ENCODE assay signal across 1 cellular context in genomic region chr1:44154049-44154448, GRCh38.
TF ChIP-seq lines count a peak whose summit lies in the region.

No MANE protein-coding gene starts in this region.

TF ChIP-seq in HEK293, 187 proteins besides CTCF, POLR2A, EP300 and RAD21 (continued from another document):
- TF ChIP-seq, protein P1, sequence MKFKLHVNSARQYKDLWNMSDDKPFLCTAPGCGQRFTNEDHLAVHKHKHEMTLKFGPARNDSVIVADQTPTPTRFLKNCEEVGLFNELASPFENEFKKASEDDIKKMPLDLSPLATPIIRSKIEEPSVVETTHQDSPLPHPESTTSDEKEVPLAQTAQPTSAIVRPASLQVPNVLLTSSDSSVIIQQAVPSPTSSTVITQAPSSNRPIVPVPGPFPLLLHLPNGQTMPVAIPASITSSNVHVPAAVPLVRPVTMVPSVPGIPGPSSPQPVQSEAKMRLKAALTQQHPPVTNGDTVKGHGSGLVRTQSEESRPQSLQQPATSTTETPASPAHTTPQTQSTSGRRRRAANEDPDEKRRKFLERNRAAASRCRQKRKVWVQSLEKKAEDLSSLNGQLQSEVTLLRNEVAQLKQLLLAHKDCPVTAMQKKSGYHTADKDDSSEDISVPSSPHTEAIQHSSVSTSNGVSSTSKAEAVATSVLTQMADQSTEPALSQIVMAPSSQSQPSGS (tag by site-specific recombination; IDR thresholded peaks at IDR 0.05; ENCODE audit: low read depth) = peak; percentile 55; the same call in 1 of the 2 replicates
- TF ChIP-seq SP7 (tag by site-specific recombination; IDR thresholded peaks at IDR 0.05) (peak; percentile 69), KLF16 (tag by site-specific recombination; IDR thresholded peaks at IDR 0.05) (0 out of 2 replicates have a peak, but pooled peaks have one; percentile 27), MZF1 (tag by site-specific recombination; IDR thresholded peaks at IDR 0.05; ENCODE audit: borderline replicate concordance) (no peak), ZNF274 (IDR thresholded peaks at IDR 0.05; ENCODE audit: low read length) (no peak), ZNF274 (tag by site-specific recombination; IDR thresholded peaks at IDR 0.05; ENCODE audit: borderline replicate concordance) (no peak), ZNF155 (tag by site-specific recombination; IDR thresholded peaks at IDR 0.05) (no peak), KLF9 (tag by site-specific recombination; IDR thresholded peaks at IDR 0.05; ENCODE audit: low read depth) (0 out of 2 replicates have a peak, but pooled peaks have one; percentile 34), ZNF132 (tag by site-specific recombination; IDR thresholded peaks at IDR 0.05; ENCODE audit: borderline replicate concordance) (no peak), SP3 (tag by site-specific recombination; IDR thresholded peaks at IDR 0.05) (no peak), ZNF571 (tag by site-specific recombination; IDR thresholded peaks at IDR 0.05) (no peak), ZNF112 (tag by site-specific recombination; IDR thresholded peaks at IDR 0.05) (no peak), HOXC10 (CRISPR knock-in tag; IDR thresholded peaks at IDR 0.05) (no peak), GLI2 (tag by site-specific recombination; IDR thresholded peaks at IDR 0.05; ENCODE audit: borderline replicate concordance, low read depth) (no peak), KLF1 (tag by site-specific recombination; IDR thresholded peaks at IDR 0.05) (0 out of 2 replicates have a peak, but pooled peaks have one; percentile 17), OVOL3 (tag by site-specific recombination; IDR thresholded peaks at IDR 0.05) (no peak), ZNF621 (tag by site-specific recombination; IDR thresholded peaks at IDR 0.05) (no peak), ZNF580 (tag by site-specific recombination; IDR thresholded peaks at IDR 0.05) (no peak), BCL11A (tag by site-specific recombination; IDR thresholded peaks at IDR 0.05; ENCODE audit: low read depth) (no peak), ZNF660 (tag by site-specific recombination; IDR thresholded peaks at IDR 0.05) (no peak), KLF10 (tag by site-specific recombination; IDR thresholded peaks at IDR 0.05) (peak; percentile 49; the same call in 1 of the 2 replicates), ZBTB21 (tag by site-specific recombination; IDR thresholded peaks at IDR 0.05) (no peak), ZNF221 (tag by site-specific recombination; IDR thresholded peaks at IDR 0.05; ENCODE audit: borderline replicate concordance) (no peak), ZNF514 (tag by site-specific recombination; IDR thresholded peaks at IDR 0.05) (no peak), BCL11B (tag by site-specific recombination; IDR thresholded peaks at IDR 0.05; ENCODE audit: low read depth) (no peak)
- TF ChIP-seq, protein P2, sequence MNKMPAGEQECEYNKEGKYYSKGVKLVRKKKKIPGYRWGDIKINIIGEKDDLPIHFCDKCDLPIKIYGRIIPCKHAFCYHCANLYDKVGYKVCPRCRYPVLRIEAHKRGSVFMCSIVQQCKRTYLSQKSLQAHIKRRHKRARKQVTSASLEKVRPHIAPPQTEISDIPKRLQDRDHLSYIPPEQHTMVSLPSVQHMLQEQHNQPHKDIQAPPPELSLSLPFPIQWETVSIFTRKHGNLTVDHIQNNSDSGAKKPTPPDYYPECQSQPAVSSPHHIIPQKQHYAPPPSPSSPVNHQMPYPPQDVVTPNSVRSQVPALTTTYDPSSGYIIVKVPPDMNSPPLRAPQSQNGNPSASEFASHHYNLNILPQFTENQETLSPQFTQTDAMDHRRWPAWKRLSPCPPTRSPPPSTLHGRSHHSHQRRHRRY (tag by site-specific recombination; IDR thresholded peaks at IDR 0.05) = no peak
